ENCODE assay signal across 8 cellular contexts in genomic region chr17:75261336-75262111, GRCh38. TPM values are rescaled to one million over a fixed set of nuclear protein-coding genes. Genes with fewer than 3 reads are reported as not detected.
DNase-seq lines count a peak whose midpoint lies in the region; ATAC-seq and TF ChIP-seq lines count a peak whose summit lies in the region.

Gene GGA3 (minus strand): TSS chr17:75261606. CDS start chr17:75261587, 19 bp downstream.
Gene MRPS7 (plus strand): TSS chr17:75261879. CDS start chr17:75261901, 22 bp downstream.

- ATAC-seq in GM18907 (IDR thresholded peaks at IDR 0.05; ENCODE audit: unreplicated experiment): peak; percentile 88
- ATAC-seq in HG03159 (IDR thresholded peaks at IDR 0.05; ENCODE audit: unreplicated experiment): peak; percentile 89

- H3K4me1 ChIP-seq in A673 (ENCODE audit: insufficient read depth, low read length, poor library complexity, severe bottlenecking) (peaks cover 10% of the 10 kb centered on the region), breast epithelium (peaks cover 0 to 12% of the 10 kb centered on the region in 2 donors)

- POLR2A ChIA-PET in A673 (lab: Charles Lee; ENCODE audit: low non-redundant PET): interaction anchor here (0.5 to 1.5 kb wide), 3 partner anchors 21 to 200 kb away, joined by 3 to 6 read pairs (median 5); no protein-coding TSS in a partner anchor

- intact Hi-C loops in A673 (cut with micrococcal nuclease; ENCODE audit: unreplicated experiment): no loop called here
- intact Hi-C loops in breast epithelium (cut with DNase I; ENCODE audit: low total_unique reads): no loop called here

- CTCF ChIA-PET in A673 (lab: Charles Lee): interaction anchor here (0.6 to 4.2 kb wide), 2 partner anchors 9 to 18 kb away, joined by 3 to 16 read pairs; partner anchors contain the start of gene MIF4GD

- DNase-seq in A673 (ENCODE audit: low spot score) (peak; percentile 97), NCI-H2227 (lab: John Stamatoyannopoulos, UW; ENCODE audit: unreplicated experiment) (peak; percentile 97), WERI-Rb-1 (peak; percentile 98), breast epithelium (ENCODE audit: low spot score in 2 of 2) (peak; percentile 95 to 96), iPS-NIHi7 (ENCODE audit: extremely low spot score) (peak; percentile 95), smooth muscle cell of the brain vasculature (ENCODE audit: low read depth, low spot score) (peak; percentile 90)

- peak within 1 kb of the TSS; percentile 99 for H3K27ac ChIP-seq in A673 (ENCODE audit: low read depth, low read length, poor library complexity, severe bottlenecking)
- H3K27ac ChIP-seq in WERI-Rb-1: peak within 1 kb of the TSS; percentile 100
- H3K27ac ChIP-seq in breast epithelium: peak within 1 kb of the TSS; percentile 97 to 99

- peaks cover 33% of the 10 kb centered on the region for H3K36me3 ChIP-seq in A673 (ENCODE audit: insufficient read depth, low read length, poor library complexity, severe bottlenecking)
- H3K36me3 ChIP-seq in WERI-Rb-1: peaks cover 52% of the 10 kb centered on the region
- H3K36me3 ChIP-seq in breast epithelium: no peaks in the 10 kb centered on the region

- TF ChIP-seq POLR2A in breast epithelium (IDR thresholded peaks at IDR 0.05): peak; percentile 59

- H3K4me3 ChIP-seq in A673 (ENCODE audit: low read depth, low read length, poor library complexity, severe bottlenecking) (peak within 1 kb of the TSS; percentile 84), WERI-Rb-1 (ENCODE audit: low read depth, low read length) (peak within 1 kb of the TSS; percentile 67), breast epithelium (peak within 1 kb of the TSS; percentile 89 to 100 (median 99))

- BruUV-seq in A673 (replicated peaks; lab: Mats Ljungman, UMichigan): no TSS peak

- TF ChIP-seq CTCF in A673 (conservative IDR thresholded peaks at IDR 0.05; ENCODE audit: low read depth, low read length) (no peak), WERI-Rb-1 (IDR thresholded peaks at IDR 0.05; ENCODE audit: low read depth, low read length) (no peak), breast epithelium (IDR thresholded peaks at IDR 0.05) (peak in 1 of 3 donors; percentile 6)

- no peaks in the 10 kb centered on the region for H3K9me3 ChIP-seq in A673 (ENCODE audit: low read depth, low read length, poor library complexity, severe bottlenecking)
- H3K9me3 ChIP-seq in WERI-Rb-1 (ENCODE audit: severe bottlenecking): no peaks in the 10 kb centered on the region
- H3K9me3 ChIP-seq in breast epithelium: no peaks in the 10 kb centered on the region

- no peaks in the 10 kb centered on the region for H3K27me3 ChIP-seq in A673 (replicated peaks; ENCODE audit: insufficient read depth, low read depth, low read length, poor library complexity)
- no peaks in the 10 kb centered on the region for H3K27me3 ChIP-seq in WERI-Rb-1 (ENCODE audit: insufficient read depth, low read depth, severe bottlenecking)
- H3K27me3 ChIP-seq in breast epithelium: no peaks in the 10 kb centered on the region

RNA-seq across cellular contexts. Expression of gene GGA3, which starts in this region (rescaled TPM):
- total RNA-seq in A673 (2021) (52.7 and 55.8 TPM in 2 replicates), breast epithelium (10 to 100 TPM; 20.0 to 35.0 (median 32.8) TPM)

RNA-seq across cellular contexts. Expression of gene MRPS7, which starts in this region (rescaled TPM):
- total RNA-seq in A673 (2021) (103 and 105 TPM in 2 replicates), breast epithelium (10 to 100 TPM; 37.0 to 46.5 (median 40.1) TPM)

Comparison
In these comparisons a context has a peak if more than half of its experiments do, and no peak if none do; other contexts are left out.
1. Peak in every context shown above with its lines: DNase-seq, ATAC-seq, H3K4me3 ChIP-seq and H3K27ac ChIP-seq.